Comparison of ENCODE assay signal across 1 cellular context in genomic region chr10:49186613-49187012, GRCh38.
TF ChIP-seq lines count a peak whose summit lies in the region.

No MANE protein-coding gene starts in this region.

TF ChIP-seq in K562, 482 proteins besides CTCF, POLR2A, EP300 and RAD21 (continues in another document):
- TF ChIP-seq PML (IDR thresholded peaks at IDR 0.05; ENCODE audit: low read length) (peak; percentile 67; the same call in 1 of the 2 replicates), FOXK1 (CRISPR knock-in tag; IDR thresholded peaks at IDR 0.05; ENCODE audit: borderline replicate concordance) (no peak), RBBP5 (IDR thresholded peaks at IDR 0.05; ENCODE audit: borderline replicate concordance, insufficient read depth, low read length, poor library complexity, severe bottlenecking) (peak; percentile 53), KDM1A (IDR thresholded peaks at IDR 0.05) (peak; percentile 22 to 42; a peak in 1 of 4 replicates), FOXM1 (IDR thresholded peaks at IDR 0.05; ENCODE audit: low read depth) (peak; percentile 19; the same call in 1 of the 2 replicates), FOXM1 (CRISPR knock-in tag; IDR thresholded peaks at IDR 0.05; ENCODE audit: low read depth) (no peak), ZSCAN29 (IDR thresholded peaks at IDR 0.05) (no peak), MEIS2 (IDR thresholded peaks at IDR 0.05; ENCODE audit: partially characterized antibody) (no peak), CEBPZ (IDR thresholded peaks at IDR 0.05; ENCODE audit: borderline replicate concordance, low read depth, low read length) (no peak), HNRNPLL (IDR thresholded peaks at IDR 0.05; ENCODE audit: low read depth, low read length, poor library complexity, severe bottlenecking) (no peak), HNRNPL (IDR thresholded peaks at IDR 0.05; ENCODE audit: low read depth, low read length) (no peak), ZFP30 (CRISPR knock-in tag; IDR thresholded peaks at IDR 0.05; ENCODE audit: borderline replicate concordance) (no peak), COPS2 (conservative IDR thresholded peaks at IDR 0.05) (no peak), ESRRA (IDR thresholded peaks at IDR 0.05; ENCODE audit: borderline replicate concordance, low read depth) (no peak), DPF2 (IDR thresholded peaks at IDR 0.05) (peak; percentile 45; the same call in 1 of the 2 replicates), GTF2F1 (IDR thresholded peaks at IDR 0.05; ENCODE audit: low read depth, low read length) (no peak), ARID1B (IDR thresholded peaks at IDR 0.05) (peak; percentile 85), TAL1 (IDR thresholded peaks at IDR 0.05) (peak; percentile 84), RFX1 (IDR thresholded peaks at IDR 0.05) (peak; percentile 80), MTA2 (IDR thresholded peaks at IDR 0.05; ENCODE audit: low read depth) (peak; percentile 37; the same call in 1 of the 2 replicates), GTF2A2 (tag; IDR thresholded peaks at IDR 0.05) (no peak), ARNT (IDR thresholded peaks at IDR 0.05) (0 out of 4 replicates have a peak, but pooled peaks of 1 of the 2 experiments have one; percentile 27), SMARCB1 (IDR thresholded peaks at IDR 0.05; ENCODE audit: insufficient read length, low read depth) (peak; percentile 47), ZEB2 (IDR thresholded peaks at IDR 0.05) (peak; percentile 67), NFIC (IDR thresholded peaks at IDR 0.05) (peak; percentile 45), SOX6 (IDR thresholded peaks at IDR 0.05) (peak; percentile 49; the same call in 1 of the 2 replicates), GATAD2B (IDR thresholded peaks at IDR 0.05; ENCODE audit: borderline replicate concordance) (no peak), KDM5B (IDR thresholded peaks at IDR 0.05; ENCODE audit: insufficient replicate concordance, low read depth, low read length) (peak; percentile 8), POLR3A (IDR thresholded peaks at IDR 0.05; ENCODE audit: borderline replicate concordance, extremely low read depth, insufficient read depth, insufficient read length) (no peak), BACH1 (tag; IDR thresholded peaks at IDR 0.05) (no peak), ZNF589 (CRISPR knock-in tag; IDR thresholded peaks at IDR 0.05; ENCODE audit: low read depth) (no peak), NKRF (IDR thresholded peaks at IDR 0.05; ENCODE audit: borderline replicate concordance) (no peak), ATF3 (IDR thresholded peaks at IDR 0.05) (peak; percentile 34; the same call in 1 of the 2 replicates), ATF3 (CRISPR knock-in tag; conservative IDR thresholded peaks at IDR 0.05) (no peak), POLR2AphosphoS5 (IDR thresholded peaks at IDR 0.05; ENCODE audit: control insufficient read depth, insufficient read depth, low read depth, low read length) (peak; percentile 71), FOXA1 (IDR thresholded peaks at IDR 0.05; ENCODE audit: borderline replicate concordance) (no peak), SRSF9 (IDR thresholded peaks at IDR 0.05; ENCODE audit: borderline replicate concordance, low read depth, low read length) (no peak), TEAD4 (IDR thresholded peaks at IDR 0.05; ENCODE audit: low read length) (peak; percentile 88), TEAD4 (CRISPR knock-in tag; IDR thresholded peaks at IDR 0.05; ENCODE audit: borderline replicate concordance) (no peak), SMARCE1 (IDR thresholded peaks at IDR 0.05) (peak; percentile 18; the same call in 1 of the 2 replicates), YY1 (IDR thresholded peaks at IDR 0.05; ENCODE audit: borderline replicate concordance in 1 of 3, control insufficient read depth in 1 of 3, extremely low read depth in 1 of 3, insufficient read depth in 3 of 3, insufficient read length in 1 of 3, insufficient replicate concordance in 2 of 3, low read depth in 1 of 3, low read length in 2 of 3) (no peak), CBFA2T3 (IDR thresholded peaks at IDR 0.05) (peak; percentile 87), ZNF134 (CRISPR knock-in tag; conservative IDR thresholded peaks at IDR 0.05) (no peak), TBP (optimal IDR thresholded peaks at IDR 0.05; ENCODE audit: low read depth, low read length) (peak; percentile 9), SMARCA4 (IDR thresholded peaks at IDR 0.05) (0 out of 2 replicates have a peak, but pooled peaks have one; percentile 51), ZNF551 (CRISPR knock-in tag; IDR thresholded peaks at IDR 0.05) (no peak), CEBPG (CRISPR knock-in tag; IDR thresholded peaks at IDR 0.05) (peak; percentile 84), CEBPG (tag; conservative IDR thresholded peaks at IDR 0.05 in 1 of 2, IDR thresholded peaks at IDR 0.05 in 1 of 2) (no peak), LEF1 (IDR thresholded peaks at IDR 0.05) (peak; percentile 12; the same call in 1 of the 2 replicates), HLTF (IDR thresholded peaks at IDR 0.05) (no peak), CCNT2 (IDR thresholded peaks at IDR 0.05; ENCODE audit: borderline replicate concordance, extremely low read depth, insufficient read length, low read depth, low read length) (peak; percentile 33), THAP12 (CRISPR knock-in tag; IDR thresholded peaks at IDR 0.05) (no peak), NCOA6 (IDR thresholded peaks at IDR 0.05) (0 out of 2 replicates have a peak, but pooled peaks have one; percentile 25), SMAD1 (IDR thresholded peaks at IDR 0.05; ENCODE audit: low read depth, low read length, partially characterized antibody) (no peak), TAF15 (IDR thresholded peaks at IDR 0.05; ENCODE audit: low read depth, low read length) (no peak), NCOR1 (IDR thresholded peaks at IDR 0.05) (peak; percentile 61; the same call in 1 of the 2 replicates), ILF3 (IDR thresholded peaks at IDR 0.05; ENCODE audit: borderline replicate concordance) (0 out of 2 replicates have a peak, but pooled peaks have one; percentile 66), RBFOX2 (IDR thresholded peaks at IDR 0.05; ENCODE audit: low read depth, low read length) (0 out of 2 replicates have a peak, but pooled peaks have one; percentile 16), PREB (CRISPR knock-in tag; IDR thresholded peaks at IDR 0.05) (no peak), FOS (IDR thresholded peaks at IDR 0.05; ENCODE audit: extremely low read depth, insufficient read length) (no peak), CBX3 (IDR thresholded peaks at IDR 0.05; ENCODE audit: borderline replicate concordance in 1 of 2, low read length in 2 of 2) (no peak), GMEB1 (CRISPR knock-in tag; IDR thresholded peaks at IDR 0.05) (no peak), STAT5A (IDR thresholded peaks at IDR 0.05; ENCODE audit: borderline replicate concordance, low read length) (peak; percentile 72), SAP30 (IDR thresholded peaks at IDR 0.05; ENCODE audit: borderline replicate concordance, insufficient read depth, low read depth, low read length, poor library complexity, severe bottlenecking) (no peak), CEBPB (tag; IDR thresholded peaks at IDR 0.05) (0 out of 2 replicates have a peak, but pooled peaks have one; percentile 27), KLF10 (CRISPR knock-in tag; IDR thresholded peaks at IDR 0.05) (no peak), CC2D1A (IDR thresholded peaks at IDR 0.05) (peak; percentile 55; the same call in 1 of the 2 replicates), ZNF644 (tag; IDR thresholded peaks at IDR 0.05; ENCODE audit: low read depth) (0 out of 2 replicates have a peak, but pooled peaks have one; percentile 35), SP1 (CRISPR knock-in tag; IDR thresholded peaks at IDR 0.05) (0 out of 2 replicates have a peak, but pooled peaks have one; percentile 44), XRCC3 (IDR thresholded peaks at IDR 0.05) (no peak), KDM2B (CRISPR knock-in tag; IDR thresholded peaks at IDR 0.05) (no peak), NR2C1 (IDR thresholded peaks at IDR 0.05) (no peak), NR2C1 (tag; IDR thresholded peaks at IDR 0.05) (no peak), ZNF324 (CRISPR knock-in tag; IDR thresholded peaks at IDR 0.05) (no peak)
